In genomic region chr3:106302451-106303221, GRCh38 we compare ENCODE assay signal across 8 cellular contexts.
A peak's percentile ranks its signal among the peaks of the same experiment; 100 is the strongest.
DNase-seq lines count a peak whose midpoint lies in the region; ATAC-seq and TF ChIP-seq lines count a peak whose summit lies in the region.

No MANE protein-coding gene starts in this region.

- DNase-seq in germinal center (ENCODE audit: low spot score) = peak; percentile 2
- no peak for DNase-seq in mucosa of gallbladder (ENCODE audit: low spot score)
- DNase-seq in HAP-1 (ENCODE audit: low spot score in 2 of 2) = no peak
- no peak for DNase-seq in ureter (ENCODE audit: low spot score)
- no peak for DNase-seq in uterus

- H3K4me3 ChIP-seq in HAP-1 (no peak overlapping the region), uterus (no peak overlapping the region)

- H3K36me3 ChIP-seq in HAP-1 (replicated peaks) = no peaks in the 10 kb centered on the region
- no peaks in the 10 kb centered on the region for H3K36me3 ChIP-seq in uterus

- TF ChIP-seq POLR2A in uterus (IDR thresholded peaks at IDR 0.05) = no peak

- intact Hi-C loops in uterus (cut with DNase I; ENCODE audit: low total_unique reads) = no loop called here

- H3K27ac ChIP-seq in uterus = no peak overlapping the region

- in situ Hi-C loops in HAP-1 (cut with MboI; ENCODE audit: low sequenced_read_pairs) = no loop called here

- H3K9me3 ChIP-seq in HAP-1 (no peaks in the 10 kb centered on the region), uterus (no peaks in the 10 kb centered on the region)

- H3K27me3 ChIP-seq in HAP-1 (ENCODE audit: low read depth) (no peaks in the 10 kb centered on the region), uterus (no peaks in the 10 kb centered on the region)

- ATAC-seq in GM18868 (IDR thresholded peaks at IDR 0.05; ENCODE audit: unreplicated experiment) (peak; percentile 86), GM21576 (IDR thresholded peaks at IDR 0.05; ENCODE audit: unreplicated experiment) (peak; percentile 91), HG03558 (IDR thresholded peaks at IDR 0.05; ENCODE audit: extremely low read depth, unreplicated experiment) (peak; percentile 91)

- no peaks in the 10 kb centered on the region for H3K4me1 ChIP-seq in HAP-1
- H3K4me1 ChIP-seq in uterus = no peaks in the 10 kb centered on the region

- no peak for TF ChIP-seq CTCF in uterus (IDR thresholded peaks at IDR 0.05)
